1 cellular context compared by ENCODE assay signal in the genomic region with DNA sequence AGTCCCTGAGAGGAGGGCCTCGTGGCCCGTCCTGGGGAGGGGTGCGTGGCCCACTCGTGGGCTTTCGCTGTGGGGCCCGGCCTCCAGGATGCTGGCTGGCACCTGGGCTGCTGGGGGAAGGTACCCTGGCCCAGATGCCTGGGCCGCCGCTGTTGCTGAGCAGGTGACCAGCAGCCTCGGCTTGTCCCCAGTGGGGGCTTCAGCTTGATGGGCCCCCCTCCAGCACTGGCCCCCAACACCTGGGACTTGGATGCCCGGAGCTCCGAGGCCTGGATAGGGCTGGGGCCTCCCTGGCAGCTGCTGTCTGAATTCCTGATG.
TF ChIP-seq lines count a peak whose summit lies in the region.

No MANE protein-coding gene starts in this region.

TF ChIP-seq in GM23338, 12 proteins besides CTCF, POLR2A, EP300 and RAD21 (continued from another document):
- TF ChIP-seq ZNF462 (CRISPR knock-in tag; IDR thresholded peaks at IDR 0.05) = no peak
- TF ChIP-seq, protein P1, sequence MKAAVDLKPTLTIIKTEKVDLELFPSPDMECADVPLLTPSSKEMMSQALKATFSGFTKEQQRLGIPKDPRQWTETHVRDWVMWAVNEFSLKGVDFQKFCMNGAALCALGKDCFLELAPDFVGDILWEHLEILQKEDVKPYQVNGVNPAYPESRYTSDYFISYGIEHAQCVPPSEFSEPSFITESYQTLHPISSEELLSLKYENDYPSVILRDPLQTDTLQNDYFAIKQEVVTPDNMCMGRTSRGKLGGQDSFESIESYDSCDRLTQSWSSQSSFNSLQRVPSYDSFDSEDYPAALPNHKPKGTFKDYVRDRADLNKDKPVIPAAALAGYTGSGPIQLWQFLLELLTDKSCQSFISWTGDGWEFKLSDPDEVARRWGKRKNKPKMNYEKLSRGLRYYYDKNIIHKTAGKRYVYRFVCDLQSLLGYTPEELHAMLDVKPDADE (IDR thresholded peaks at IDR 0.05) = no peak
- TF ChIP-seq POLR2AphosphoS5 (IDR thresholded peaks at IDR 0.05; ENCODE audit: low read depth) = no peak
- TF ChIP-seq ZNF331 (CRISPR knock-in tag; IDR thresholded peaks at IDR 0.05; ENCODE audit: low read depth) = no peak
- TF ChIP-seq NANOG (IDR thresholded peaks at IDR 0.05; ENCODE audit: borderline replicate concordance) = no peak
- TF ChIP-seq EZH2 (IDR thresholded peaks at IDR 0.05; ENCODE audit: low read depth, unreplicated experiment) = no peak
- TF ChIP-seq CREB1 (CRISPR knock-in tag; IDR thresholded peaks at IDR 0.05; ENCODE audit: low read depth) = no peak
- no peak for TF ChIP-seq STAT1 (IDR thresholded peaks at IDR 0.05; ENCODE audit: unreplicated experiment)
- no peak for TF ChIP-seq JUNB (IDR thresholded peaks at IDR 0.05; ENCODE audit: unreplicated experiment)
- no peak for TF ChIP-seq ZNF114 (CRISPR knock-in tag; IDR thresholded peaks at IDR 0.05)
- no peak for TF ChIP-seq REST (IDR thresholded peaks at IDR 0.05; ENCODE audit: unreplicated experiment)
